Comparison of ENCODE assay signal across 9 cellular contexts in the genomic region with DNA sequence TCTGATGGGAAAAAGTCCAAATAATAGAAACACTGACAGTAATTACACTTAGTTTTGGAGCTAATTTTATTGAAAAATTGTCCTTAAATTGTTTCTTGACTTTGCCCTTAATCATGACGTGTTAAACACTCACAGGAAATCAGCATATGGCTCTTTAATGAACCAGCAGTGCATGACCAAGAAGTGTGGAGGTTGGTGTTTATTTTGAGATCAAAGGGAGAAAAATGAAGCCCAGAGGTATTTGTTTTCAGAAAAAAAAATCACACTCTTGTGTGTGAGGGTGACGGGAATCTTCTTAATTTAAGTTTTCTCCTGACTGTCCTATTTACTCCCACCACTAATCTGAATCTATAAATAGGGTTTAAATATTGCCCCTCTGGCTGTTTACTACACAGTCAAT. TPM values are rescaled to one million over a fixed set of nuclear protein-coding genes. Genes with fewer than 3 reads are reported as not detected.
A peak's percentile ranks its signal among the peaks of the same experiment; 100 is the strongest.
DNase-seq lines count a peak whose midpoint lies in the region; ATAC-seq and TF ChIP-seq lines count a peak whose summit lies in the region.
"Had no signal": no experiment of that assay in that cellular context is flagged by ENCODE, and none has a peak within 500 bp of the region (broad histone marks: within the 10 kb centered on the region; RNA-seq: fewer than 3 reads in every experiment).

No MANE protein-coding gene starts in this region.

- no peak overlapping the region for H3K9ac ChIP-seq in smooth muscle cell (ENCODE audit: low read depth)

- H3K27me3 ChIP-seq in smooth muscle cell (ENCODE audit: low read depth): no peaks in the 10 kb centered on the region

- H3K4me3 ChIP-seq in smooth muscle cell: peak overlapping the region; percentile 50

- H3K36me3 ChIP-seq in smooth muscle cell (ENCODE audit: low read depth): no peaks in the 10 kb centered on the region

- H3K4me1 Mint-ChIP-seq in activated T-cell treated with anti-CD3 and anti-CD28 coated beads, Interleukin-2, amount 50 U/mL, for 4 hours (ENCODE audit: low read depth): peaks cover 7% of the 10 kb centered on the region
- peaks cover 5% of the 10 kb centered on the region for H3K4me1 Mint-ChIP-seq in activated naive CD8-positive, alpha-beta T cell treated with anti-CD3 and anti-CD28 coated beads, Interleukin-2, amount 50 U/mL, for 24 hours

- H3K9me3 Mint-ChIP-seq in activated T-cell treated with anti-CD3 and anti-CD28 coated beads, Interleukin-2, amount 50 U/mL, for 4 hours: no peaks in the 10 kb centered on the region
- no peaks in the 10 kb centered on the region for H3K9me3 Mint-ChIP-seq in activated naive CD8-positive, alpha-beta T cell treated with anti-CD3 and anti-CD28 coated beads, Interleukin-2, amount 50 U/mL, for 24 hours

- H3K4me3 Mint-ChIP-seq in activated T-cell treated with anti-CD3 and anti-CD28 coated beads, Interleukin-2, amount 50 U/mL, for 4 hours: peak overlapping the region; percentile 73
- H3K4me3 Mint-ChIP-seq in activated naive CD8-positive, alpha-beta T cell treated with anti-CD3 and anti-CD28 coated beads, Interleukin-2, amount 50 U/mL, for 24 hours: peak overlapping the region; percentile 74

- no peaks in the 10 kb centered on the region for H3K36me3 Mint-ChIP-seq in activated T-cell treated with anti-CD3 and anti-CD28 coated beads, Interleukin-2, amount 50 U/mL, for 4 hours (ENCODE audit: insufficient read depth)
- H3K36me3 Mint-ChIP-seq in activated naive CD8-positive, alpha-beta T cell treated with anti-CD3 and anti-CD28 coated beads, Interleukin-2, amount 50 U/mL, for 24 hours (ENCODE audit: low read depth): no peaks in the 10 kb centered on the region

- H3K27ac ChIP-seq in smooth muscle cell (ENCODE audit: low read depth): no peak overlapping the region

- TF ChIP-seq CTCF in smooth muscle cell (IDR thresholded peaks at IDR 0.05; ENCODE audit: borderline replicate concordance, insufficient read depth, poor library complexity, severe bottlenecking): no peak

- H2AFZ ChIP-seq in smooth muscle cell (ENCODE audit: low read depth): peak overlapping the region; percentile 95

- H4K20me1 ChIP-seq in smooth muscle cell (ENCODE audit: low read depth): no peaks in the 10 kb centered on the region

- ATAC-seq in activated T-cell treated with anti-CD3 and anti-CD28 coated beads, Interleukin-2, amount 50 U/mL, for 4 hours: no peak
- peak; percentile 10 for ATAC-seq in HG03342 (IDR thresholded peaks at IDR 0.05; ENCODE audit: unreplicated experiment)
- no peak for ATAC-seq in activated naive CD8-positive, alpha-beta T cell treated with anti-CD3 and anti-CD28 coated beads, Interleukin-2, amount 50 U/mL, for 24 hours

- no peaks in the 10 kb centered on the region for H3F3A ChIP-seq in smooth muscle cell (ENCODE audit: low read depth)

- no peaks in the 10 kb centered on the region for H3K4me1 ChIP-seq in smooth muscle cell (ENCODE audit: low read depth)

- peak overlapping the region; percentile 86 for H3K4me2 ChIP-seq in smooth muscle cell

- H3K79me2 ChIP-seq in smooth muscle cell (ENCODE audit: low read depth): no peaks in the 10 kb centered on the region

- DNase-seq in activated T-cell treated with anti-CD3 and anti-CD28 coated beads, Interleukin-2, amount 50 U/mL, for 4 hours: no peak
- no peak for DNase-seq in activated T-cell treated with anti-CD3 and anti-CD28 coated beads, Interleukin-2, amount 50 U/mL, for 48 hours
- no peak for DNase-seq in activated naive CD8-positive, alpha-beta T cell treated with anti-CD3 and anti-CD28 coated beads, Interleukin-2, amount 50 U/mL, for 24 hours
- DNase-seq in smooth muscle cell (lab: John Stamatoyannopoulos, UW; ENCODE audit: unreplicated experiment) (no peak), GDM1 (lab: John Stamatoyannopoulos, UW) (no peak), HuH-7.5 (ENCODE audit: low spot score) (no peak), nucleus accumbens (lab: John Stamatoyannopoulos, UW) (no peak)
- DNase-seq: cortex of kidney had no signal

- no peaks in the 10 kb centered on the region for H3K9me3 ChIP-seq in smooth muscle cell (replicated peaks; ENCODE audit: low read depth)

- peaks cover 9% of the 10 kb centered on the region for H3K27me3 Mint-ChIP-seq in activated T-cell treated with anti-CD3 and anti-CD28 coated beads, Interleukin-2, amount 50 U/mL, for 4 hours (ENCODE audit: low read depth)
- peaks cover 10% of the 10 kb centered on the region for H3K27me3 Mint-ChIP-seq in activated naive CD8-positive, alpha-beta T cell treated with anti-CD3 and anti-CD28 coated beads, Interleukin-2, amount 50 U/mL, for 24 hours

- no peak overlapping the region for H3K27ac Mint-ChIP-seq in activated naive CD8-positive, alpha-beta T cell treated with anti-CD3 and anti-CD28 coated beads, Interleukin-2, amount 50 U/mL, for 24 hours

- 65% methylated on average over 2 of the region's 2 CpGs for WGBS in smooth muscle cell (ENCODE audit: low lambda C conversion rate)

RNA-seq across cellular contexts. Expression of a gene that starts 28.8 kb away (rescaled TPM):
- under 1 TPM; 0.42 to 0.60 (median 0.53) TPM for total RNA-seq in activated T-cell treated with anti-CD3 and anti-CD28 coated beads, Interleukin-2, amount 50 U/mL, for 4 hours
- 3.0 and 4.9 TPM in 2 replicates for total RNA-seq in smooth muscle cell
- 1.3 and 2.6 TPM in 2 replicates for polyA plus RNA-seq in smooth muscle cell
